Comparison of ENCODE assay signal across 14 cellular contexts in the genomic region with DNA sequence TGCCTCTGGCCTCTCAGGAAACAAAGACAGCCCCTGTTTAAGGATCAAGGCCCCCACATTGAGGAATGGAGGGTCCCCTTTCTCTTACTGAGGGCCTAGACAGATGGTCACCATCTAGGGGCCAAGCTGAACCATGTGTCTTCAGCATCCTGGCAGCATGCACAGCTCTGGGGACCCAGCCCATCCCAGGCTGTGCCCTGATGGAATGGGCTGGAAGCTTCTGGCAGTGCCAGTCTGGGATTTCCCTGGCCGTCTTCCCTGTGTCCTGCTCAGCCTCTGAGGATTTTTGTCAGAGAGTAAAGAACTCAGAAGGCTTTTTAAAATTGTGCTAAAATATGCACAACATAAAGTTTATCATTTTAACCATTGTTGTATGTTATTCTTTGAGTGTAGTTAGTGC.
A peak's percentile ranks its signal among the peaks of the same experiment; 100 is the strongest.
DNase-seq lines count a peak whose midpoint lies in the region; TF ChIP-seq lines count a peak whose summit lies in the region.
"Had no signal": no experiment of that assay in that cellular context is flagged by ENCODE, and none has a peak within 500 bp of the region (broad histone marks: within the 10 kb centered on the region; RNA-seq: fewer than 3 reads in every experiment).

No MANE protein-coding gene starts in this region.

- H3K27me3 ChIP-seq in rectal smooth muscle tissue (ENCODE audit: control insufficient read depth, insufficient read depth, low read length) (no peaks in the 10 kb centered on the region), colonic mucosa (no peaks in the 10 kb centered on the region)

- no peak for TF ChIP-seq CTCF in colonic mucosa (IDR thresholded peaks at IDR 0.05)

- peaks cover 48% of the 10 kb centered on the region for H3K4me1 ChIP-seq in rectal smooth muscle tissue (ENCODE audit: control insufficient read depth, insufficient read depth, low read length)
- no peaks in the 10 kb centered on the region for H3K4me1 ChIP-seq in colonic mucosa

- DNase-seq in cerebellum (ENCODE audit: low spot score) (peak; percentile 41), medulla oblongata (ENCODE audit: extremely low spot score) (peak; percentile 64), MV-4-11 (lab: John Stamatoyannopoulos, UW) (no peak), DMS79 (lab: John Stamatoyannopoulos, UW) (no peak), T-helper 1 cell (no peak), colonic mucosa (no peak)
- DNase-seq: ACHN; CD4-positive, alpha-beta memory T cell; DMS153; DMS79 treated with DMSO at 0.1 percent for 48 hours; GF-D8; GOT3; H7 had no signal

- H3K4me3 ChIP-seq in rectal smooth muscle tissue (ENCODE audit: low read length) (no peak overlapping the region), colonic mucosa (no peak overlapping the region)

- H3K36me3 ChIP-seq in rectal smooth muscle tissue (ENCODE audit: control insufficient read depth, insufficient read depth, low read length) (no peaks in the 10 kb centered on the region), colonic mucosa (no peaks in the 10 kb centered on the region)

- H3K27ac ChIP-seq in rectal smooth muscle tissue (ENCODE audit: low read depth, low read length): peak overlapping the region; percentile 78
- H3K27ac ChIP-seq in colonic mucosa: no peak overlapping the region

- intact Hi-C loops in colonic mucosa (cut with DNase I): no loop called here

- H3K9ac ChIP-seq in rectal smooth muscle tissue (ENCODE audit: low read length) (no peak overlapping the region), colonic mucosa (ENCODE audit: low read depth in 2 of 2, low read length in 2 of 2) (no peak overlapping the region)

- H3K9me3 ChIP-seq in colonic mucosa: no peaks in the 10 kb centered on the region

Comparison
In these comparisons a context has a peak if more than half of its experiments do, and no peak if none do; other contexts are left out.
1. DNase-seq: peak in cerebellum (single experiment) and medulla oblongata (single experiment); none in MV-4-11 (single experiment), DMS79 (single experiment), T-helper 1 cell (0 of 5) and colonic mucosa (single experiment).